8 cellular contexts compared by ENCODE assay signal in the genomic region with DNA sequence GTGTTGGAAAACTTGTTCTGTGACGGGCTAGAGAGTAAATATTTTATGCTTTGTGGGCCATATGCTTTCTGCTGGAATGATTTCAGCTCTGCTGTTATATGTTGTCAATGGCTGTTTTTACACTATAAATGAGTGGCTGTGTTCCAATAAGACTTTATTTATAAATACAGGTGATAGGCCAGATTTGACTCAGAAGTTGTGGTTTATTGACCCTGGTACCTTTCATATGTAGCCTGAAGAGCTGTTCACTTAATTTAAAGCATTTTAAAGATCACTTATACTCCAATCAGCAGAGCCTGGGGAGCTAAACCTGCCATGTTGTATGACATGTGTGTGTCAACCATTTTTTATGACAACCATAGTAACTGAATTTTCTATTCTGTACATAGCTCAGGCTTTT. TPM values are rescaled to one million over a fixed set of nuclear protein-coding genes. Genes with fewer than 3 reads are reported as not detected.
"Had no signal": no experiment of that assay in that cellular context is flagged by ENCODE, and none has a peak within 500 bp of the region (broad histone marks: within the 10 kb centered on the region; RNA-seq: fewer than 3 reads in every experiment).

No MANE protein-coding gene starts in this region.

- DNase-seq: GDM1, GF-D8 had no signal

- FAIRE-seq: G401.6, GM12891, GM12892, GM18507, GM19239 had no signal

RNA-seq across cellular contexts. Expression of gene WEE2, which starts 20.9 kb away (rescaled TPM):
- total RNA-seq: G401 had no signal

RNA-seq across cellular contexts. Expression of gene TAS2R3, which starts 34.9 kb away (rescaled TPM):
- total RNA-seq: G401 had no signal

RNA-seq across cellular contexts. Expression of gene TAS2R4, which starts 47.5 kb away (rescaled TPM):
- total RNA-seq: G401 had no signal
